15 cellular contexts compared by ENCODE assay signal in the genomic region with DNA sequence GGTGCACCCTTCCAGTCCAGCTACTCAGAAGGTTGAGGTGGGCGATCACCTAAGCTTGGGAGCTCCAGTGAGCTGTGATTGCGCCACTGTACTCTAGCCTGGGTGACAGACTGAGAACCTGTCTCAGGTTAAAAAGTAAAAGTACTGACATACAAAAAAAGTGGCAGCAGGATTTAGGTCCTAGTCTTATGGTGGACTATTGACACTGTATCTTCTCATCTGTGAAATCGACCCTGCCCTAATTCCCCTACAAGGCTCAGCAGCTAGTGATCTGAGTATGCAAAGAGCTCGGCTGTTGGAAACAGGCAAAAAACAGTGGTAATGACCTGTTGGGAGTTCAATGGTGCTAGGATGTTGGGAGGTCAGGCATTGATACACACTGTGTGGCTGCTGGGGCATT. TPM values are rescaled to one million over a fixed set of nuclear protein-coding genes. Genes with fewer than 3 reads are reported as not detected.
DNase-seq lines count a peak whose midpoint lies in the region; ATAC-seq and TF ChIP-seq lines count a peak whose summit lies in the region.
"Had no signal": no experiment of that assay in that cellular context is flagged by ENCODE, and none has a peak within 500 bp of the region (broad histone marks: within the 10 kb centered on the region; RNA-seq: fewer than 3 reads in every experiment).

No MANE protein-coding gene starts in this region.

- intact Hi-C loops in activated CD8-positive, alpha-beta T cell treated with anti-CD3 and anti-CD28 coated beads for 36 hours (cut with micrococcal nuclease), result no loop called here

- peaks cover 71% of the 10 kb centered on the region for H3K36me3 Mint-ChIP-seq in activated CD4-positive, alpha-beta T cell treated with anti-CD3 and anti-CD28 coated beads, Interleukin-2, amount 10 ng/mL, durations not matched to agents 7 days and 5 days (ENCODE audit: low read depth)
- H3K36me3 Mint-ChIP-seq in CD4-positive, CD25-positive, alpha-beta regulatory T cell, result peaks cover 35% of the 10 kb centered on the region
- peaks cover 49% of the 10 kb centered on the region for H3K36me3 Mint-ChIP-seq in activated CD8-positive, alpha-beta T cell treated with anti-CD3 and anti-CD28 coated beads for 36 hours (ENCODE audit: low read depth)
- peaks cover 6% of the 10 kb centered on the region for H3K36me3 Mint-ChIP-seq in central memory CD8-positive, alpha-beta T cell (ENCODE audit: insufficient read depth)

- no peaks in the 10 kb centered on the region for H3K27me3 Mint-ChIP-seq in activated CD4-positive, alpha-beta T cell treated with anti-CD3 and anti-CD28 coated beads, Interleukin-2, amount 10 ng/mL, durations not matched to agents 7 days and 5 days
- H3K27me3 Mint-ChIP-seq in CD4-positive, CD25-positive, alpha-beta regulatory T cell, result no peaks in the 10 kb centered on the region
- no peaks in the 10 kb centered on the region for H3K27me3 Mint-ChIP-seq in activated CD8-positive, alpha-beta T cell treated with anti-CD3 and anti-CD28 coated beads for 36 hours
- H3K27me3 Mint-ChIP-seq in central memory CD8-positive, alpha-beta T cell, result peaks cover 12% of the 10 kb centered on the region

- DNase-seq in activated CD4-positive, alpha-beta T cell treated with anti-CD3 and anti-CD28 coated beads, Interleukin-2, amount 10 ng/mL, durations not matched to agents 7 days and 5 days, result no peak
- DNase-seq in activated CD4-positive, alpha-beta T cell treated with anti-CD3 and anti-CD28 coated beads for 4 hours, result no peak
- no peak for DNase-seq in CD4-positive, CD25-positive, alpha-beta regulatory T cell
- DNase-seq in activated CD8-positive, alpha-beta T cell treated with anti-CD3 and anti-CD28 coated beads for 36 hours, result no peak
- no peak for DNase-seq in central memory CD8-positive, alpha-beta T cell (ENCODE audit: low spot score in 2 of 2)
- DNase-seq in activated CD4-positive, CD25-positive, alpha-beta regulatory T cell (lab: John Stamatoyannopoulos, UW), result no peak
- DNase-seq in OCI-M2 (lab: John Stamatoyannopoulos, UW; ENCODE audit: unreplicated experiment), result no peak
- DNase-seq: GOT3, KG1, NCI-H1092, NCI-H2227 treated with DMSO at 0.1 percent for 48 hours, NCI-H526 treated with DMSO at 0.1 percent for 48 hours, RPMI8226 had no signal

- H3K4me3 ChIP-seq in CD4-positive, CD25-positive, alpha-beta regulatory T cell (ENCODE audit: low read depth, low read length), result peak overlapping the region; percentile 73
- H3K4me3 ChIP-seq: A549 had no signal

- POLR2A ChIA-PET in activated CD4-positive, alpha-beta T cell treated with anti-CD3 and anti-CD28 coated beads, Interleukin-2, amount 10 ng/mL, durations not matched to agents 7 days and 5 days (lab: Charles Lee), result no interaction called here
- POLR2A ChIA-PET in activated CD8-positive, alpha-beta T cell treated with anti-CD3 and anti-CD28 coated beads for 36 hours (lab: Charles Lee), result interaction anchor here (1.0 to 1.9 kb wide), 4 partner anchors 10 to 77 kb away, joined by 3 to 8 read pairs (median 4); no protein-coding TSS in a partner anchor

- ATAC-seq in CD4-positive, CD25-positive, alpha-beta regulatory T cell (ENCODE audit: low read depth in 2 of 2), result no peak
- no peak for ATAC-seq in activated CD8-positive, alpha-beta T cell treated with anti-CD3 and anti-CD28 coated beads for 36 hours
- ATAC-seq in central memory CD8-positive, alpha-beta T cell (replicated peaks; ENCODE audit: extremely low read depth, poor library complexity, severe bottlenecking), result no peak
- ATAC-seq in GM21723 (IDR thresholded peaks at IDR 0.05; ENCODE audit: unreplicated experiment), result no peak
- ATAC-seq: A549 had no signal

- peaks cover 25% of the 10 kb centered on the region for H3K36me3 ChIP-seq in CD4-positive, CD25-positive, alpha-beta regulatory T cell (ENCODE audit: control insufficient read depth, insufficient read depth, low read length)

- H3K4me3 Mint-ChIP-seq in activated CD4-positive, alpha-beta T cell treated with anti-CD3 and anti-CD28 coated beads, Interleukin-2, amount 10 ng/mL, durations not matched to agents 7 days and 5 days, result peak overlapping the region; percentile 5
- H3K4me3 Mint-ChIP-seq in CD4-positive, CD25-positive, alpha-beta regulatory T cell, result peak overlapping the region in 3 of 4 donors; percentile 72 to 81 (median 79)
- H3K4me3 Mint-ChIP-seq in activated CD8-positive, alpha-beta T cell treated with anti-CD3 and anti-CD28 coated beads for 36 hours, result no peak overlapping the region
- H3K4me3 Mint-ChIP-seq in central memory CD8-positive, alpha-beta T cell, result peak overlapping the region; percentile 45

- peak overlapping the region; percentile 82 for H3K27ac ChIP-seq in CD4-positive, CD25-positive, alpha-beta regulatory T cell (ENCODE audit: insufficient read depth, low read length, poor library complexity, severe bottlenecking)
- H3K27ac ChIP-seq: A549 had no signal

- no peaks in the 10 kb centered on the region for H3K9me3 ChIP-seq in CD4-positive, CD25-positive, alpha-beta regulatory T cell (ENCODE audit: control insufficient read depth in 2 of 2, low read length in 2 of 2)
- H3K9me3 ChIP-seq: A549 had no signal

- peaks cover 100% of the 10 kb centered on the region for H3K4me1 ChIP-seq in CD4-positive, CD25-positive, alpha-beta regulatory T cell (ENCODE audit: control insufficient read depth, insufficient read depth, low read length, poor library complexity, severe bottlenecking)
- H3K4me1 ChIP-seq: A549 had no signal

- TF ChIP-seq CTCF in activated CD8-positive, alpha-beta T cell treated with anti-CD3 and anti-CD28 coated beads for 36 hours (IDR thresholded peaks at IDR 0.05), result no peak

- H3K27ac Mint-ChIP-seq in activated CD4-positive, alpha-beta T cell treated with anti-CD3 and anti-CD28 coated beads, Interleukin-2, amount 10 ng/mL, durations not matched to agents 7 days and 5 days, result peak overlapping the region; percentile 94
- peak overlapping the region; percentile 84 to 99 (median 89) for H3K27ac Mint-ChIP-seq in CD4-positive, CD25-positive, alpha-beta regulatory T cell
- H3K27ac Mint-ChIP-seq in activated CD8-positive, alpha-beta T cell treated with anti-CD3 and anti-CD28 coated beads for 36 hours, result peak overlapping the region; percentile 96
- no peak overlapping the region for H3K27ac Mint-ChIP-seq in central memory CD8-positive, alpha-beta T cell (ENCODE audit: low read depth)

- H3K27me3 ChIP-seq in CD4-positive, CD25-positive, alpha-beta regulatory T cell (ENCODE audit: control insufficient read depth, insufficient read depth, low read length), result no peaks in the 10 kb centered on the region

- H3K4me1 Mint-ChIP-seq in activated CD4-positive, alpha-beta T cell treated with anti-CD3 and anti-CD28 coated beads, Interleukin-2, amount 10 ng/mL, durations not matched to agents 7 days and 5 days, result peaks cover 94% of the 10 kb centered on the region
- peaks cover 62 to 98% (median 86%) of the 10 kb centered on the region in 4 donors for H3K4me1 Mint-ChIP-seq in CD4-positive, CD25-positive, alpha-beta regulatory T cell
- H3K4me1 Mint-ChIP-seq in activated CD8-positive, alpha-beta T cell treated with anti-CD3 and anti-CD28 coated beads for 36 hours (ENCODE audit: low read depth), result peaks cover 92% of the 10 kb centered on the region
- H3K4me1 Mint-ChIP-seq in central memory CD8-positive, alpha-beta T cell, result peaks cover 74% of the 10 kb centered on the region

- CTCF ChIA-PET in activated CD4-positive, alpha-beta T cell treated with anti-CD3 and anti-CD28 coated beads, Interleukin-2, amount 10 ng/mL, durations not matched to agents 7 days and 5 days (lab: Charles Lee), result interaction anchor here (0.9 kb wide), 1 partner anchor 17 kb away, joined by 3 read pairs; no protein-coding TSS in a partner anchor
- CTCF ChIA-PET in activated CD8-positive, alpha-beta T cell treated with anti-CD3 and anti-CD28 coated beads for 36 hours (lab: Charles Lee), result interaction anchor here (0.7 to 2.7 kb wide), 8 partner anchors 17 to 460 kb away, joined by 3 to 14 read pairs (median 4); a partner anchor contains a TSS

- H3K9me3 Mint-ChIP-seq in activated CD4-positive, alpha-beta T cell treated with anti-CD3 and anti-CD28 coated beads, Interleukin-2, amount 10 ng/mL, durations not matched to agents 7 days and 5 days, result no peaks in the 10 kb centered on the region
- H3K9me3 Mint-ChIP-seq in CD4-positive, CD25-positive, alpha-beta regulatory T cell, result no peaks in the 10 kb centered on the region
- H3K9me3 Mint-ChIP-seq in activated CD8-positive, alpha-beta T cell treated with anti-CD3 and anti-CD28 coated beads for 36 hours, result no peaks in the 10 kb centered on the region
- no peaks in the 10 kb centered on the region for H3K9me3 Mint-ChIP-seq in central memory CD8-positive, alpha-beta T cell

RNA-seq across cellular contexts. Expression of a gene that starts 57.0 kb away (rescaled TPM):
- 100 to 1,000 TPM; 386 to 498 TPM for total RNA-seq in activated CD4-positive, alpha-beta T cell treated with anti-CD3 and anti-CD28 coated beads, Interleukin-2, amount 10 ng/mL, durations not matched to agents 7 days and 5 days
- total RNA-seq in CD4-positive, CD25-positive, alpha-beta regulatory T cell, result 469 TPM
- polyA plus RNA-seq in CD4-positive, CD25-positive, alpha-beta regulatory T cell, result 100 to 1,000 TPM; 465 to 627 (median 565) TPM
- 100 to 1,000 TPM; 178 to 182 TPM for total RNA-seq in activated CD8-positive, alpha-beta T cell treated with anti-CD3 and anti-CD28 coated beads for 36 hours
- polyA plus RNA-seq: A549 had no signal
